In the genomic region with DNA sequence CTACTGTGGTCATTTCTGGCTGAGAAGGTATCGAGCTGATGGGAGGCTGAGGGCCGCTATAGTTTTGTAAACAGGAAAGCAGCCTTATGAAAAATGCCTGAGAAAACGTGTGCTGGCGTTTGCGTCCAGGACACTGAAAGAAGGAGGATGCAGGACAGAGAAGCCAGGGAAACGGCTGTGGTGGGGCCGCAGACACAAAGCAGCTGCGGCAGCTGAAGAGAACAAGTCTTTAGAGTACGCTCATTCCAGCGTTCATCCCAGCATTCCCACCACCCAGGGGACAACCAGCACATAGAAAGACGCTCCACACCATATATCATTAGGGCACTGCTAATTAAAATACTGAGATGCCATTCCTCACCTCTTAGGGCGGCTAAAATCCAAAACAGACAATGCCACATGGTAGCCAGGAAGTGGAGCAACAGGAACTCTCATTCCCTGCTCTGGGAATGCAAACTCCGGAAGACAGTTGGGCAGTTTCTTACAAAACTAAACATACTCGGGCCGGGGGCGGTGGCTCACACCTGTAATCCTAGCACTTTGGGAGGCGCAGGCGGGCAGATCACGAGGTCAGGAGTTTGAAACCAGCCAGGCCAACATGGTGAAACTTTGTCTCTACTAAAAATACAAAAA, we compare ENCODE assay signal across 17 cellular contexts. TPM values are rescaled to one million over a fixed set of nuclear protein-coding genes. Genes with fewer than 3 reads are reported as not detected.
A peak's percentile ranks its signal among the peaks of the same experiment; 100 is the strongest.
DNase-seq lines count a peak whose midpoint lies in the region; ATAC-seq and TF ChIP-seq lines count a peak whose summit lies in the region.
"Had no signal": no experiment of that assay in that cellular context is flagged by ENCODE, and none has a peak within 500 bp of the region (broad histone marks: within the 10 kb centered on the region; RNA-seq: fewer than 3 reads in every experiment).

No MANE protein-coding gene starts in this region.

- H3K9ac ChIP-seq in mesendoderm (ENCODE audit: low read length) (peak overlapping the region; percentile 31), stomach smooth muscle (ENCODE audit: low read length in 2 of 2) (no peak overlapping the region)
- H3K9ac ChIP-seq: SK-N-SH had no signal

- no peak overlapping the region for H2BK5ac ChIP-seq in mesendoderm (ENCODE audit: low read length)

- WGBS in mesendoderm (ENCODE audit: extremely low coverage, insufficient coverage, low lambda C conversion rate), result no CpG with 5 or more reads among the region's 19 CpGs

- intact Hi-C loops in Right ventricle myocardium inferior (cut with DNase I) (loop anchor here (2.0 kb wide), 1 partner anchor 21 kb away; no protein-coding TSS in a partner anchor), Right ventricle myocardium superior (cut with DNase I) (no loop called here), posterior cingulate gyrus (cut with DNase I) (no loop called here), left lung (cut with DNase I) (no loop called here)

- H3K27ac ChIP-seq in mesendoderm (ENCODE audit: low read depth, low read length) (peak overlapping the region; percentile 41), stomach smooth muscle (ENCODE audit: low read length) (peak overlapping the region; percentile 24), left lung (peak overlapping the region in 1 of 2 donors; percentile 13), foreskin keratinocyte (no peak overlapping the region)
- H3K27ac ChIP-seq: C4-2B, PC-9 had no signal

- H3K18ac ChIP-seq in mesendoderm (ENCODE audit: low read length), result no peak overlapping the region

- peak overlapping the region; percentile 16 for H3K4me3 ChIP-seq in choroid plexus epithelial cell (ENCODE audit: low read depth, low read length)
- no peak overlapping the region for H3K4me3 ChIP-seq in mesendoderm (ENCODE audit: low read length)
- no peak overlapping the region for H3K4me3 ChIP-seq in stomach smooth muscle (ENCODE audit: low read length in 2 of 2)
- H3K4me3 ChIP-seq in left lung, result no peak overlapping the region
- H3K4me3 ChIP-seq: PC-9 had no signal

- H3K27me3 ChIP-seq in mesendoderm (ENCODE audit: insufficient read depth, low read length, poor library complexity), result no peaks in the 10 kb centered on the region
- H3K27me3 ChIP-seq in stomach smooth muscle (ENCODE audit: control insufficient read depth in 1 of 2, insufficient read depth in 2 of 2, low read length in 2 of 2), result no peaks in the 10 kb centered on the region
- H3K27me3 ChIP-seq in left lung, result no peaks in the 10 kb centered on the region
- no peaks in the 10 kb centered on the region for H3K27me3 ChIP-seq in foreskin keratinocyte

- H3K36me3 ChIP-seq in mesendoderm (ENCODE audit: control insufficient read depth, insufficient read depth, low read length) (no peaks in the 10 kb centered on the region), stomach smooth muscle (ENCODE audit: control insufficient read depth in 2 of 2, insufficient read depth in 2 of 2, low read length in 2 of 2) (peaks cover 0 to 2% of the 10 kb centered on the region in 2 donors), left lung (no peaks in the 10 kb centered on the region)

- peak; percentile 59 for DNase-seq in Right ventricle myocardium inferior (ENCODE audit: missing footprints)
- no peak for DNase-seq in Right ventricle myocardium superior
- no peak for DNase-seq in choroid plexus epithelial cell (ENCODE audit: low read depth)
- peak; percentile 52 for DNase-seq in mesendoderm
- DNase-seq in posterior cingulate gyrus, result no peak
- no peak for DNase-seq in left lung
- DNase-seq in foreskin keratinocyte, result no peak
- DNase-seq: 8988T; activated CD4-positive, alpha-beta T cell treated with anti-CD3 and anti-CD28 coated beads for 48 hours; activated CD8-positive, alpha-beta memory T cell treated with anti-CD3 and anti-CD28 coated beads, Interleukin-2, amount 50 U/mL, for 48 hours; kidney; NCI-H1417 treated with DMSO at 0.1 percent for 48 hours; PC-9; SK-N-SH; stimulated activated naive CD4-positive, alpha-beta T cell treated with Interleukin-2 at 50 U/mL for 16 hours had no signal

- TF ChIP-seq CTCF in choroid plexus epithelial cell (conservative IDR thresholded peaks at IDR 0.05; ENCODE audit: low read depth, low read length) (no peak), left lung (IDR thresholded peaks at IDR 0.05) (no peak), foreskin keratinocyte (conservative IDR thresholded peaks at IDR 0.05) (no peak)

- H3K4ac ChIP-seq in mesendoderm (ENCODE audit: low read depth, low read length), result no peak overlapping the region

- H3K79me1 ChIP-seq in mesendoderm (ENCODE audit: low read length), result peaks cover 32% of the 10 kb centered on the region

- peak overlapping the region; percentile 75 for H3K56ac ChIP-seq in mesendoderm (ENCODE audit: low read length)

- no peak overlapping the region for H2BK120ac ChIP-seq in mesendoderm (ENCODE audit: low read depth, low read length)

- no peak overlapping the region for H4K5ac ChIP-seq in mesendoderm (ENCODE audit: low read length)

- no peaks in the 10 kb centered on the region for H3K9me3 ChIP-seq in stomach smooth muscle (ENCODE audit: control insufficient read depth in 2 of 2, low read length in 2 of 2)
- H3K9me3 ChIP-seq in left lung, result no peaks in the 10 kb centered on the region
- H3K9me3 ChIP-seq: SK-N-SH had no signal

- no peak overlapping the region for H3K4me2 ChIP-seq in mesendoderm (ENCODE audit: low read length)
- H3K4me2 ChIP-seq: PC-9, SK-N-SH had no signal

- H3K4me1 ChIP-seq in mesendoderm (ENCODE audit: control insufficient read depth, low read depth, low read length), result peaks cover 27% of the 10 kb centered on the region
- peaks cover 19% of the 10 kb centered on the region for H3K4me1 ChIP-seq in stomach smooth muscle (ENCODE audit: control insufficient read depth, insufficient read depth, low read length)
- H3K4me1 ChIP-seq in left lung, result peaks cover 27 to 55% of the 10 kb centered on the region in 2 donors
- peaks cover 20% of the 10 kb centered on the region for H3K4me1 ChIP-seq in foreskin keratinocyte

- ATAC-seq in Right ventricle myocardium inferior (no peak), Right ventricle myocardium superior (ENCODE audit: poor library complexity) (no peak), left lung (no peak), foreskin keratinocyte (no peak)

- H4K8ac ChIP-seq in mesendoderm (ENCODE audit: low read depth, low read length), result no peak overlapping the region

- H3K79me2 ChIP-seq in mesendoderm (ENCODE audit: control insufficient read depth, insufficient read depth, low read length), result peaks cover 77% of the 10 kb centered on the region

- no peak overlapping the region for H3K23ac ChIP-seq in mesendoderm (ENCODE audit: low read length)

- H2AK5ac ChIP-seq in mesendoderm (ENCODE audit: low read length), result no peak overlapping the region

- H2BK15ac ChIP-seq in mesendoderm (replicated peaks; ENCODE audit: low read depth), result no peak overlapping the region

RNA-seq across cellular contexts. Expression of a gene that starts 18.4 kb away (rescaled TPM):
- total RNA-seq in Right ventricle myocardium inferior (40.8 TPM), Right ventricle myocardium superior (40.6 TPM), left lung (10 to 100 TPM; 48.7 to 55.5 TPM), foreskin keratinocyte (25.1 and 27.7 TPM in 2 replicates)
- 46.1 TPM for polyA plus RNA-seq in mesendoderm (2013, experiment 1 of 2)
- polyA plus RNA-seq in mesendoderm (2013, experiment 2 of 2), result 47.4 TPM
- polyA plus RNA-seq in foreskin keratinocyte, result 20.2 and 22.5 TPM in 2 replicates

Comparison
In these comparisons a context has a peak if more than half of its experiments do, and no peak if none do; other contexts are left out.
1. DNase-seq: peak in Right ventricle myocardium inferior (single experiment) and mesendoderm (single experiment); none in Right ventricle myocardium superior (single experiment), choroid plexus epithelial cell (single experiment), posterior cingulate gyrus (0 of 10), left lung (0 of 2) and foreskin keratinocyte (0 of 2).